9 cellular contexts compared by ENCODE assay signal in the genomic region with DNA sequence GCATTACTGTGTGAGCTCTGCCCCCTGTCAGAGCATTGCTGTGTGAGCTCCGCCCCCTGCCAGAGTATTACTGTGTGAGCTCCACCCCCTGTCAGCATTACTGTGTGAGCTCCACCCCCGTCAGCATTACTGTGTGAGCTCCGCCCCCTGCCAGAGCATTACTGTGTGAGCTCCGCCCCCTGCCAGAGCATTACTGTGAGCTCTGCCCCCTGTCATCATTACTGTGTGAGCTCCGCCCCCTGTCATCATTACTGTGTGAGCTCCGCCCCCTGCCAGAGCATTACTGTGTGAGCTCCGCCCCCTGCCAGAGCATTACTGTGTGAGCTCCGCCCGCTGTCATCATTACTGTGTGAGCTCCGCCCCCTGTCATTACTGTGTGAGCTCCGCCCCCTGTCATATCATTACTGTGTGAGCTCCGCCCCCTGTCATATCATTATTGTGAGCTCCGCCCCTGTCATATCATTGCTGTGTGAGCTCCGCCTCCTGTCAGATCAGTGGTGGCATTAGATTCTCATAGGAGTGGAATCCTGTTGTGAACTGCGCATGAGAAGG. TPM values are rescaled to one million over a fixed set of nuclear protein-coding genes. Genes with fewer than 3 reads are reported as not detected.
DNase-seq lines count a peak whose midpoint lies in the region; ATAC-seq and TF ChIP-seq lines count a peak whose summit lies in the region.
"Not testable (repeated sequence)": the region's sequence is repeated elsewhere in the genome, so short reads cannot be mapped to it uniquely, and the experiment has no call there.
"Had no signal": no experiment of that assay in that cellular context is flagged by ENCODE, and none has a peak within 500 bp of the region (broad histone marks: within the 10 kb centered on the region; RNA-seq: fewer than 3 reads in every experiment).

No MANE protein-coding gene starts in this region.

- not testable (repeated sequence) for TF ChIP-seq POLR2A in IMR-90 (IDR thresholded peaks at IDR 0.05; ENCODE audit: low read depth, low read length)

- H2AK9ac ChIP-seq in IMR-90 (replicated peaks; ENCODE audit: low read depth, low read length, poor library complexity): not testable (repeated sequence)

- H3K9me3 ChIP-seq in CD4-positive, CD25-positive, alpha-beta regulatory T cell (ENCODE audit: control insufficient read depth in 2 of 2, low read length in 2 of 2); IMR-90 (ENCODE audit: control insufficient read depth, insufficient read depth, low read length); SJCRH30 (replicated peaks); psoas muscle: not testable (repeated sequence)

- not testable (repeated sequence) for ATAC-seq in CD4-positive, CD25-positive, alpha-beta regulatory T cell (ENCODE audit: low read depth in 2 of 2); IMR-90 (ENCODE audit: low read depth)
- peak; percentile 29 for ATAC-seq in Right ventricle myocardium superior (ENCODE audit: poor library complexity)
- ATAC-seq in psoas muscle: peak; percentile 46 to 84 (median 62)

- H3K36me3 Mint-ChIP-seq in CD4-positive, CD25-positive, alpha-beta regulatory T cell: peaks cover 51% of the 10 kb centered on the region
- H3K36me3 Mint-ChIP-seq in activated CD4-positive, alpha-beta memory T cell treated with anti-CD3 and anti-CD28 coated beads for 36 hours: peaks cover 27% of the 10 kb centered on the region
- peaks cover 20% of the 10 kb centered on the region for H3K36me3 Mint-ChIP-seq in activated naive CD8-positive, alpha-beta T cell treated with anti-CD3 and anti-CD28 coated beads for 36 hours

- H2AFZ ChIP-seq in IMR-90 (replicated peaks; ENCODE audit: low read length, poor library complexity): not testable (repeated sequence)

- not testable (repeated sequence) for H2BK15ac ChIP-seq in IMR-90 (ENCODE audit: low read depth, low read length)

- not testable (repeated sequence) for H4K5ac ChIP-seq in IMR-90 (ENCODE audit: low read depth, low read length)

- in situ Hi-C loops in IMR-90 (cut with MboI; ENCODE audit: low sequenced_read_pairs): loop anchor here (25.0 kb wide), 1 partner anchor 275 kb away; no protein-coding TSS in a partner anchor

- H3K27ac ChIP-seq in CD4-positive, CD25-positive, alpha-beta regulatory T cell (ENCODE audit: insufficient read depth, low read length, poor library complexity, severe bottlenecking); IMR-90 (ENCODE audit: insufficient read depth, low read length); SJCRH30: not testable (repeated sequence)
- peak overlapping the region; percentile 66 for H3K27ac ChIP-seq in psoas muscle

- H4K20me1 ChIP-seq in IMR-90 (ENCODE audit: insufficient read depth, low read length): not testable (repeated sequence)

- H3K4me3 ChIP-seq in CD4-positive, CD25-positive, alpha-beta regulatory T cell (ENCODE audit: low read depth, low read length); IMR-90 (ENCODE audit: insufficient read depth, low read depth, low read length); SJCRH30; psoas muscle: not testable (repeated sequence)

- H3K18ac ChIP-seq in IMR-90 (ENCODE audit: low read depth, low read length): not testable (repeated sequence)

- not testable (repeated sequence) for H3K27me3 ChIP-seq in CD4-positive, CD25-positive, alpha-beta regulatory T cell (ENCODE audit: control insufficient read depth, insufficient read depth, low read length); IMR-90 (ENCODE audit: control insufficient read depth, insufficient read depth, low read length); SJCRH30; psoas muscle (ENCODE audit: insufficient read depth in 3 of 3, low read length in 2 of 3)

- H3K79me1 ChIP-seq in IMR-90 (ENCODE audit: low read depth in 1 of 2, low read length in 2 of 2): not testable (repeated sequence)

- not testable (repeated sequence) for H3K4me1 Mint-ChIP-seq in CD4-positive, CD25-positive, alpha-beta regulatory T cell
- peaks cover 13% of the 10 kb centered on the region for H3K4me1 Mint-ChIP-seq in activated CD4-positive, alpha-beta memory T cell treated with anti-CD3 and anti-CD28 coated beads for 36 hours (ENCODE audit: low read depth)
- H3K4me1 Mint-ChIP-seq in activated naive CD8-positive, alpha-beta T cell treated with anti-CD3 and anti-CD28 coated beads for 36 hours: peaks cover 11% of the 10 kb centered on the region

- H3K23ac ChIP-seq in IMR-90 (ENCODE audit: low read depth, low read length): not testable (repeated sequence)

- H2BK5ac ChIP-seq in IMR-90 (ENCODE audit: low read depth, low read length, poor library complexity, severe bottlenecking): not testable (repeated sequence)

- H2BK120ac ChIP-seq in IMR-90 (ENCODE audit: low read depth, low read length): not testable (repeated sequence)

- dilution Hi-C loops in IMR-90 (cut with HindIII; ENCODE audit: low sequenced_read_pairs, unreplicated experiment): not testable (repeated sequence)

- H3K9ac ChIP-seq in IMR-90 (ENCODE audit: low read depth, low read length): not testable (repeated sequence)

- not testable (repeated sequence) for H4K91ac ChIP-seq in IMR-90 (ENCODE audit: insufficient read depth, low read depth, low read length)

- TF ChIP-seq RAD21 in IMR-90 (IDR thresholded peaks at IDR 0.05; ENCODE audit: low read length): not testable (repeated sequence)

- BruUV-seq in IMR-90 (replicated peaks; lab: Mats Ljungman, UMichigan): not testable (repeated sequence)

- not testable (repeated sequence) for H3K9me3 Mint-ChIP-seq in CD4-positive, CD25-positive, alpha-beta regulatory T cell; activated CD4-positive, alpha-beta memory T cell treated with anti-CD3 and anti-CD28 coated beads for 36 hours; activated naive CD8-positive, alpha-beta T cell treated with anti-CD3 and anti-CD28 coated beads for 36 hours

- peak overlapping the region; percentile 43; the same call in 1 of the 2 replicates for H2AK5ac ChIP-seq in IMR-90 (ENCODE audit: low read depth, low read length)

- H3K4me3 Mint-ChIP-seq in CD4-positive, CD25-positive, alpha-beta regulatory T cell; activated CD4-positive, alpha-beta memory T cell treated with anti-CD3 and anti-CD28 coated beads for 36 hours; activated naive CD8-positive, alpha-beta T cell treated with anti-CD3 and anti-CD28 coated beads for 36 hours: not testable (repeated sequence)

- CTCF ChIA-PET in IMR-90 (lab: Yijun Ruan, JAX): not testable (repeated sequence)
- CTCF ChIA-PET in activated CD4-positive, alpha-beta memory T cell treated with anti-CD3 and anti-CD28 coated beads for 36 hours (lab: Charles Lee): interaction anchor here (0.7 kb wide), 1 partner anchor 58 kb away, joined by 3 read pairs; no protein-coding TSS in a partner anchor

- POLR2A ChIA-PET in IMR-90 (lab: Charles Lee; ENCODE audit: unreplicated experiment); activated CD4-positive, alpha-beta memory T cell treated with anti-CD3 and anti-CD28 coated beads for 36 hours (lab: Charles Lee): not testable (repeated sequence)

- TF ChIP-seq CTCF in IMR-90 (conservative IDR thresholded peaks at IDR 0.05; ENCODE audit: low read depth, low read length); psoas muscle (IDR thresholded peaks at IDR 0.05): not testable (repeated sequence)

- H3K27me3 Mint-ChIP-seq in CD4-positive, CD25-positive, alpha-beta regulatory T cell; activated CD4-positive, alpha-beta memory T cell treated with anti-CD3 and anti-CD28 coated beads for 36 hours; activated naive CD8-positive, alpha-beta T cell treated with anti-CD3 and anti-CD28 coated beads for 36 hours: not testable (repeated sequence)

- not testable (repeated sequence) for H3K4ac ChIP-seq in IMR-90 (ENCODE audit: low read depth, low read length)

- intact Hi-C loops in IMR-90 (cut with micrococcal nuclease): loop anchor here (10.0 kb wide), 1 partner anchor 278 kb away; no protein-coding TSS in a partner anchor
- intact Hi-C loops in activated CD4-positive, alpha-beta memory T cell treated with anti-CD3 and anti-CD28 coated beads for 36 hours (cut with micrococcal nuclease); Right ventricle myocardium superior (cut with DNase I); psoas muscle (cut with DNase I): not testable (repeated sequence)

- DNase-seq in CD4-positive, CD25-positive, alpha-beta regulatory T cell: peak; percentile 20 to 75 (median 30)
- not testable (repeated sequence) for DNase-seq in IMR-90, Right ventricle myocardium superior
- DNase-seq in SJCRH30 (peak; percentile 34 to 40), psoas muscle (peak; percentile 31 to 59)
- peak; percentile 48 for DNase-seq in activated CD4-positive, alpha-beta memory T cell treated with anti-CD3 and anti-CD28 coated beads for 36 hours
- peak; percentile 52 for DNase-seq in activated naive CD8-positive, alpha-beta T cell treated with anti-CD3 and anti-CD28 coated beads for 36 hours
- peak; percentile 19 to 56 for DNase-seq in stimulated activated CD8-positive, alpha-beta memory T cell treated with anti-CD3 and anti-CD28 coated beads, Interleukin-2, amount 100 ng/mL, for 48 hours (ENCODE audit: low read depth in 2 of 2)

- not testable (repeated sequence) for H2BK20ac ChIP-seq in IMR-90 (ENCODE audit: low read depth, low read length)

- peaks cover 31% of the 10 kb centered on the region for H3K36me3 ChIP-seq in CD4-positive, CD25-positive, alpha-beta regulatory T cell (ENCODE audit: control insufficient read depth, insufficient read depth, low read length)
- H3K36me3 ChIP-seq in IMR-90 (ENCODE audit: control insufficient read depth, insufficient read depth, low read length): peaks cover 27% of the 10 kb centered on the region
- not testable (repeated sequence) for H3K36me3 ChIP-seq in SJCRH30
- H3K36me3 ChIP-seq in psoas muscle (ENCODE audit: insufficient read depth in 1 of 2, low read depth in 1 of 2): peaks cover 6 to 76% of the 10 kb centered on the region in 2 donors

- not testable (repeated sequence) for H3K4me2 ChIP-seq in IMR-90 (ENCODE audit: low read depth, low read length)

- 78% methylated on average over 3 of the region's 15 CpGs; no CpG with 5 or more reads in 1 of the 2 experiments for WGBS in IMR-90 (ENCODE audit: extremely low coverage in 2 of 2, insufficient read length in 1 of 2), 2 experiments
- 85 to 93% (median 91%) methylated on average over 15 of the region's 15 CpGs for WGBS in psoas muscle, 3 donors

- not testable (repeated sequence) for H3K4me1 ChIP-seq in CD4-positive, CD25-positive, alpha-beta regulatory T cell (ENCODE audit: control insufficient read depth, insufficient read depth, low read length, poor library complexity, severe bottlenecking); IMR-90 (ENCODE audit: control insufficient read depth, insufficient read depth, low read length); SJCRH30
- H3K4me1 ChIP-seq in psoas muscle: peaks cover 11% of the 10 kb centered on the region

- not testable (repeated sequence) for H3K14ac ChIP-seq in IMR-90 (replicated peaks; ENCODE audit: low read depth, low read length)

- not testable (repeated sequence) for H3K9me1 ChIP-seq in IMR-90 (ENCODE audit: insufficient read depth, low read length)

- H3K56ac ChIP-seq in IMR-90 (ENCODE audit: extremely low read depth, insufficient read depth, low read length): not testable (repeated sequence)

- not testable (repeated sequence) for H4K8ac ChIP-seq in IMR-90 (ENCODE audit: low read depth in 2 of 2, low read length in 2 of 2)

- peak overlapping the region in 1 of 3 donors; percentile 2 for H3K27ac Mint-ChIP-seq in CD4-positive, CD25-positive, alpha-beta regulatory T cell
- H3K27ac Mint-ChIP-seq in activated CD4-positive, alpha-beta memory T cell treated with anti-CD3 and anti-CD28 coated beads for 36 hours; activated naive CD8-positive, alpha-beta T cell treated with anti-CD3 and anti-CD28 coated beads for 36 hours: not testable (repeated sequence)

RNA-seq across cellular contexts. Expression of gene MUC20, which starts 33.5 kb away (rescaled TPM):
- total RNA-seq in CD4-positive, CD25-positive, alpha-beta regulatory T cell: 1.5 TPM
- polyA plus RNA-seq in CD4-positive, CD25-positive, alpha-beta regulatory T cell: under 1 TPM in 2 of 4 donors, not detected in 2; 0.14 to 0.47 TPM
- total RNA-seq in IMR-90 (2012; rRNA removed) (not detected in 2 replicates), Right ventricle myocardium superior (5.4 TPM), psoas muscle (1 to 10 TPM; 1.4 to 3.9 (median 1.6) TPM)
- polyA plus RNA-seq in IMR-90 (2012; rRNA removed) (0.12 and 0.24 TPM in 2 replicates), psoas muscle (1 to 10 TPM; 1.3 to 2.1 (median 1.4) TPM)
- 0.11 TPM in 1 of 2 replicates, not detected in the other for polyA plus RNA-seq in IMR-90 (2012; cell fraction: cytosol; rRNA removed)
- polyA plus RNA-seq in IMR-90 (2012; cell fraction: nucleus; rRNA removed; ENCODE audit: low replicate concordance): 1.7 TPM in 2 replicates
- not detected in 2 replicates for total RNA-seq in SJCRH30 (2014; rRNA removed; shearing (Covaris generic))
- under 1 TPM; 0.73 to 0.78 TPM for total RNA-seq in activated CD4-positive, alpha-beta memory T cell treated with anti-CD3 and anti-CD28 coated beads for 36 hours
- total RNA-seq in activated naive CD8-positive, alpha-beta T cell treated with anti-CD3 and anti-CD28 coated beads for 36 hours: under 1 TPM; 0.26 to 0.29 TPM
- total RNA-seq: H9 had no signal
